ENCODE assay signal across 16 cellular contexts in the genomic region with DNA sequence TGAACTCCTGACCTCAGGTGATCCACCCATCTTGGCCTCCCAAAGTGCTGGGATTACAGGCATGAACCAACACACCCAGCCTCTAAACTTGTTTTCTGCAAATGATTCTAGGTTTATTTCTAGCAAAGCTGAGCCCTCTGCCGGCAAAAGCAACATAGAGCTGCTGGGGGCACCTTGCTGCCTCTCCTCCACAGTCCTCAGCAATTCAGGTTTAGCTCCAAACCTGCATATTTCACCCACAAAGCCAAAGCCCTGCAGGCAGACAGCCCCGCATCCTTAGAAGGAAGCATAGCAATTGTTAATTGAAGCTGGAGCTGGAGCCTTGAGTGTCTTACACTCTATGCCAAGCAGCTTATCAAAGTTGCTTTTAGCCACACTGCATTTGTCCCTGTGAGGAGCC. TPM values are rescaled to one million over a fixed set of nuclear protein-coding genes. Genes with fewer than 3 reads are reported as not detected.
DNase-seq lines count a peak whose midpoint lies in the region; ATAC-seq, FAIRE-seq and TF ChIP-seq lines count a peak whose summit lies in the region.
"Had no signal": no experiment of that assay in that cellular context is flagged by ENCODE, and none has a peak within 500 bp of the region (broad histone marks: within the 10 kb centered on the region; RNA-seq: fewer than 3 reads in every experiment).

No MANE protein-coding gene starts in this region.

- H3K9me2 ChIP-seq in MM.1S (replicated peaks; ENCODE audit: insufficient read depth, low read length), result no peaks in the 10 kb centered on the region

- no peak for DNase-seq in D721Med (ENCODE audit: insufficient read length, low spot score)
- DNase-seq in MM.1S, result no peak
- DNase-seq in fibroblast of the aortic adventitia (ENCODE audit: low read depth), result no peak
- DNase-seq in natural killer cell treated with Interleukin-12 subunit alpha and Interleukin-12 subunit beta and Interleukin-15 and Interleukin-18, amount 100 ng/mL, for 72 hours (ENCODE audit: low spot score), result no peak
- DNase-seq in HTR-8/SVneo (ENCODE audit: insufficient read length, low spot score), result no peak
- no peak for DNase-seq in CD1c-positive myeloid dendritic cell (ENCODE audit: extremely low spot score)
- DNase-seq: Calu3; CD4-positive, alpha-beta T cell; NCI-H1048; NCI-H2107; NCI-H69; PC-3 had no signal

- H4K20me1 ChIP-seq in MM.1S (ENCODE audit: insufficient read depth, low read length), result no peaks in the 10 kb centered on the region

- H3K4me2 ChIP-seq in MM.1S (ENCODE audit: low read depth, low read length), result no peak overlapping the region

- no peaks in the 10 kb centered on the region for H3K36me3 Mint-ChIP-seq in natural killer cell treated with Interleukin-12 subunit alpha and Interleukin-12 subunit beta and Interleukin-15 and Interleukin-18, amount 100 ng/mL, for 72 hours

- no peaks in the 10 kb centered on the region for H3K4me1 Mint-ChIP-seq in natural killer cell treated with Interleukin-12 subunit alpha and Interleukin-12 subunit beta and Interleukin-15 and Interleukin-18, amount 100 ng/mL, for 72 hours (ENCODE audit: low read depth in 2 of 2)
- H3K4me1 Mint-ChIP-seq: H9, IgD-negative memory B cell had no signal

- TF ChIP-seq CTCF in D721Med (IDR thresholded peaks at IDR 0.05; ENCODE audit: insufficient read depth, missing control alignments) (peak; percentile 17), MM.1S (IDR thresholded peaks at IDR 0.05; ENCODE audit: low read length) (0 out of 2 replicates have a peak, but pooled peaks have one; percentile 7), fibroblast of the aortic adventitia (IDR thresholded peaks at IDR 0.05; ENCODE audit: insufficient read depth, low read length) (peak; percentile 17)

- peaks cover 0 to 4% of the 10 kb centered on the region in 2 donors for H3K27me3 Mint-ChIP-seq in natural killer cell treated with Interleukin-12 subunit alpha and Interleukin-12 subunit beta and Interleukin-15 and Interleukin-18, amount 100 ng/mL, for 72 hours
- H3K27me3 Mint-ChIP-seq: CD4-positive, alpha-beta T cell had no signal

- no peak overlapping the region for H3K27ac Mint-ChIP-seq in natural killer cell treated with Interleukin-12 subunit alpha and Interleukin-12 subunit beta and Interleukin-15 and Interleukin-18, amount 100 ng/mL, for 72 hours
- H3K27ac Mint-ChIP-seq: CD4-positive, alpha-beta T cell; H9; IgD-negative memory B cell had no signal

- no peaks in the 10 kb centered on the region for H3K79me2 ChIP-seq in MM.1S (ENCODE audit: low read length)

- H3K4me1 ChIP-seq in MM.1S (ENCODE audit: low read length), result no peaks in the 10 kb centered on the region

- H3K9ac ChIP-seq in MM.1S (ENCODE audit: low read length), result no peak overlapping the region

- no peaks in the 10 kb centered on the region for H3K9me3 ChIP-seq in MM.1S (replicated peaks; ENCODE audit: insufficient read depth, low read length)

- H2AFZ ChIP-seq in MM.1S (ENCODE audit: low read length), result no peak overlapping the region

- H3K27me3 ChIP-seq in MM.1S (replicated peaks; ENCODE audit: insufficient read depth, low read length), result no peaks in the 10 kb centered on the region

- H3K27ac ChIP-seq in MM.1S (ENCODE audit: low read length), result no peak overlapping the region

- no peaks in the 10 kb centered on the region for H3K36me3 ChIP-seq in MM.1S (replicated peaks; ENCODE audit: insufficient read depth, low read length)

- FAIRE-seq in D721Med (lab: Jason Lieb, UNC) (no peak), HTR-8/SVneo (lab: Jason Lieb, UNC) (no peak)

- no peak overlapping the region for H3K4me3 Mint-ChIP-seq in natural killer cell treated with Interleukin-12 subunit alpha and Interleukin-12 subunit beta and Interleukin-15 and Interleukin-18, amount 100 ng/mL, for 72 hours
- H3K4me3 Mint-ChIP-seq: CD4-positive, alpha-beta T cell; H9; IgD-negative memory B cell had no signal

- ATAC-seq in SK-N-SH treated with all-trans-retinoic acid at 6 μM for 48 hours, result peak; percentile 79
- no peak for ATAC-seq in natural killer cell treated with Interleukin-12 subunit alpha and Interleukin-12 subunit beta and Interleukin-15 and Interleukin-18, amount 100 ng/mL, for 72 hours
- ATAC-seq in GM18517 (IDR thresholded peaks at IDR 0.05; ENCODE audit: unreplicated experiment), result no peak
- ATAC-seq: PC-3 had no signal

- H3F3A ChIP-seq in MM.1S (ENCODE audit: insufficient read depth, low read length), result no peaks in the 10 kb centered on the region

- H3K4me3 ChIP-seq in MM.1S (ENCODE audit: low read length), result no peak overlapping the region
- H3K4me3 ChIP-seq in fibroblast of the aortic adventitia (ENCODE audit: low read depth, low read length), result no peak overlapping the region

- no peaks in the 10 kb centered on the region for H3K9me3 Mint-ChIP-seq in natural killer cell treated with Interleukin-12 subunit alpha and Interleukin-12 subunit beta and Interleukin-15 and Interleukin-18, amount 100 ng/mL, for 72 hours
- H3K9me3 Mint-ChIP-seq: CD4-positive, alpha-beta T cell had no signal

TF ChIP-seq in SK-N-SH treated with all-trans-retinoic acid at 6 μM for 48 hours, 23 proteins besides CTCF, POLR2A, EP300 and RAD21:
- TF ChIP-seq OSR1 (CRISPR knock-in tag; IDR thresholded peaks at IDR 0.05) (no peak), ZNF70 (CRISPR knock-in tag; IDR thresholded peaks at IDR 0.05) (no peak), CSDC2 (CRISPR knock-in tag; IDR thresholded peaks at IDR 0.05) (no peak), ISL1 (CRISPR knock-in tag; IDR thresholded peaks at IDR 0.05) (no peak), BACH2 (CRISPR knock-in tag; IDR thresholded peaks at IDR 0.05; ENCODE audit: borderline replicate concordance) (no peak), ARNTL (CRISPR knock-in tag; IDR thresholded peaks at IDR 0.05; ENCODE audit: borderline replicate concordance, low read depth) (no peak), ZNF565 (CRISPR knock-in tag; conservative IDR thresholded peaks at IDR 0.05; ENCODE audit: low read depth) (no peak), RARB (CRISPR knock-in tag; IDR thresholded peaks at IDR 0.05) (no peak), TOX (CRISPR knock-in tag; IDR thresholded peaks at IDR 0.05; ENCODE audit: borderline replicate concordance) (no peak), TCF4 (CRISPR knock-in tag; IDR thresholded peaks at IDR 0.05; ENCODE audit: borderline replicate concordance) (no peak), ZFP3 (CRISPR knock-in tag; IDR thresholded peaks at IDR 0.05) (no peak), ZFP30 (CRISPR knock-in tag; IDR thresholded peaks at IDR 0.05) (no peak), TSHZ2 (CRISPR knock-in tag; IDR thresholded peaks at IDR 0.05) (no peak), ESRRG (CRISPR knock-in tag; IDR thresholded peaks at IDR 0.05) (no peak)

RNA-seq across cellular contexts. Expression of gene OCIAD2, which starts 24.9 kb away (rescaled TPM):
- 2.9 and 20.3 TPM in 2 replicates for total RNA-seq in fibroblast of the aortic adventitia (ENCODE audit: low replicate concordance)
- total RNA-seq in natural killer cell treated with Interleukin-12 subunit alpha and Interleukin-12 subunit beta and Interleukin-15 and Interleukin-18, amount 100 ng/mL, for 72 hours, result 10 to 100 TPM; 20.0 to 36.9 TPM

RNA-seq across cellular contexts. Expression of gene CWH43, which starts 54.6 kb away (rescaled TPM):
- not detected in 2 replicates for total RNA-seq in fibroblast of the aortic adventitia (ENCODE audit: low replicate concordance)
- total RNA-seq in natural killer cell treated with Interleukin-12 subunit alpha and Interleukin-12 subunit beta and Interleukin-15 and Interleukin-18, amount 100 ng/mL, for 72 hours, result not detected
- total RNA-seq: Calu3; CD4-positive, alpha-beta T cell; H9 had no signal
